Comparison of ENCODE assay signal across 1 cellular context in genomic region chr3:52481819-52482521, GRCh38.
TF ChIP-seq lines count a peak whose summit lies in the region.

No MANE protein-coding gene starts in this region.

TF ChIP-seq in K562, 482 proteins besides CTCF, POLR2A, EP300 and RAD21:
- TF ChIP-seq MCM3 (IDR thresholded peaks at IDR 0.05) (no peak), CHD1 (IDR thresholded peaks at IDR 0.05; ENCODE audit: low read length) (no peak), POLR2G (IDR thresholded peaks at IDR 0.05; ENCODE audit: low read depth, low read length) (0 out of 2 replicates have a peak, but pooled peaks have one; percentile 27), ZBTB5 (IDR thresholded peaks at IDR 0.05) (no peak), ZNF77 (CRISPR knock-in tag; IDR thresholded peaks at IDR 0.05) (no peak), PRPF4 (IDR thresholded peaks at IDR 0.05; ENCODE audit: insufficient read depth, low read depth, low read length, poor library complexity, severe bottlenecking) (no peak), CBX3 (IDR thresholded peaks at IDR 0.05; ENCODE audit: borderline replicate concordance in 1 of 2, low read length in 2 of 2) (0 out of 3 replicates have a peak, but pooled peaks of 1 of the 2 experiments have one; percentile 19), CGGBP1 (CRISPR knock-in tag; IDR thresholded peaks at IDR 0.05) (no peak), CTCFL (IDR thresholded peaks at IDR 0.05; ENCODE audit: borderline replicate concordance, insufficient read depth, low read depth, low read length, poor library complexity, severe bottlenecking) (peak; percentile 80), PHTF2 (CRISPR knock-in tag; IDR thresholded peaks at IDR 0.05) (no peak), TCF7L2 (IDR thresholded peaks at IDR 0.05; ENCODE audit: low read depth, low read length) (no peak), XRCC3 (IDR thresholded peaks at IDR 0.05) (no peak), ZBTB33 (CRISPR knock-in tag; IDR thresholded peaks at IDR 0.05) (peak; percentile 86), JUND (IDR thresholded peaks at IDR 0.05; ENCODE audit: borderline replicate concordance, low read depth, low read length) (0 out of 2 replicates have a peak, but pooled peaks have one; percentile 2), JUND (tag; IDR thresholded peaks at IDR 0.05; ENCODE audit: borderline replicate concordance, low read depth, low read length) (no peak), MCM2 (IDR thresholded peaks at IDR 0.05; ENCODE audit: low read depth) (no peak), MTF1 (CRISPR knock-in tag; IDR thresholded peaks at IDR 0.05; ENCODE audit: borderline replicate concordance) (no peak)
